1 cellular context compared by ENCODE assay signal in genomic region chr2:10449838-10450691, GRCh38.
TF ChIP-seq lines count a peak whose summit lies in the region.

No MANE protein-coding gene starts in this region.

TF ChIP-seq in HepG2, 621 proteins besides CTCF, POLR2A, EP300 and RAD21 (continued from another document and continues in another):
- TF ChIP-seq, protein P1, sequence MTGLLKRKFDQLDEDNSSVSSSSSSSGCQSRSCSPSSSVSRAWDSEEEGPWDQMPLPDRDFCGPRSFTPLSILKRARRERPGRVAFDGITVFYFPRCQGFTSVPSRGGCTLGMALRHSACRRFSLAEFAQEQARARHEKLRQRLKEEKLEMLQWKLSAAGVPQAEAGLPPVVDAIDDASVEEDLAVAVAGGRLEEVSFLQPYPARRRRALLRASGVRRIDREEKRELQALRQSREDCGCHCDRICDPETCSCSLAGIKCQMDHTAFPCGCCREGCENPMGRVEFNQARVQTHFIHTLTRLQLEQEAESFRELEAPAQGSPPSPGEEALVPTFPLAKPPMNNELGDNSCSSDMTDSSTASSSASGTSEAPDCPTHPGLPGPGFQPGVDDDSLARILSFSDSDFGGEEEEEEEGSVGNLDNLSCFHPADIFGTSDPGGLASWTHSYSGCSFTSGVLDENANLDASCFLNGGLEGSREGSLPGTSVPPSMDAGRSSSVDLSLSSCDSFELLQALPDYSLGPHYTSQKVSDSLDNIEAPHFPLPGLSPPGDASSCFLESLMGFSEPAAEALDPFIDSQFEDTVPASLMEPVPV (CRISPR knock-in tag; IDR thresholded peaks at IDR 0.05), result peak; percentile 67; the same call in 1 of the 2 replicates
- peak; percentile 73; the same call in 1 of the 2 replicates for TF ChIP-seq REPIN1 (CRISPR knock-in tag; IDR thresholded peaks at IDR 0.05; ENCODE audit: borderline replicate concordance, low read depth)
- TF ChIP-seq ZNF343 (CRISPR knock-in tag; IDR thresholded peaks at IDR 0.05), result peak; percentile 95
- TF ChIP-seq HOXA5 (CRISPR knock-in tag; IDR thresholded peaks at IDR 0.05), result peak; percentile 74; the same call in 1 of the 2 replicates
- peak; percentile 89; the same call in 1 of the 2 replicates for TF ChIP-seq CBX5 (CRISPR knock-in tag; IDR thresholded peaks at IDR 0.05; ENCODE audit: borderline replicate concordance)
- peak; percentile 27 for TF ChIP-seq ZNF781 (CRISPR knock-in tag; IDR thresholded peaks at IDR 0.05; ENCODE audit: borderline replicate concordance, not compliant biosample characterization)
- TF ChIP-seq, protein P2, sequence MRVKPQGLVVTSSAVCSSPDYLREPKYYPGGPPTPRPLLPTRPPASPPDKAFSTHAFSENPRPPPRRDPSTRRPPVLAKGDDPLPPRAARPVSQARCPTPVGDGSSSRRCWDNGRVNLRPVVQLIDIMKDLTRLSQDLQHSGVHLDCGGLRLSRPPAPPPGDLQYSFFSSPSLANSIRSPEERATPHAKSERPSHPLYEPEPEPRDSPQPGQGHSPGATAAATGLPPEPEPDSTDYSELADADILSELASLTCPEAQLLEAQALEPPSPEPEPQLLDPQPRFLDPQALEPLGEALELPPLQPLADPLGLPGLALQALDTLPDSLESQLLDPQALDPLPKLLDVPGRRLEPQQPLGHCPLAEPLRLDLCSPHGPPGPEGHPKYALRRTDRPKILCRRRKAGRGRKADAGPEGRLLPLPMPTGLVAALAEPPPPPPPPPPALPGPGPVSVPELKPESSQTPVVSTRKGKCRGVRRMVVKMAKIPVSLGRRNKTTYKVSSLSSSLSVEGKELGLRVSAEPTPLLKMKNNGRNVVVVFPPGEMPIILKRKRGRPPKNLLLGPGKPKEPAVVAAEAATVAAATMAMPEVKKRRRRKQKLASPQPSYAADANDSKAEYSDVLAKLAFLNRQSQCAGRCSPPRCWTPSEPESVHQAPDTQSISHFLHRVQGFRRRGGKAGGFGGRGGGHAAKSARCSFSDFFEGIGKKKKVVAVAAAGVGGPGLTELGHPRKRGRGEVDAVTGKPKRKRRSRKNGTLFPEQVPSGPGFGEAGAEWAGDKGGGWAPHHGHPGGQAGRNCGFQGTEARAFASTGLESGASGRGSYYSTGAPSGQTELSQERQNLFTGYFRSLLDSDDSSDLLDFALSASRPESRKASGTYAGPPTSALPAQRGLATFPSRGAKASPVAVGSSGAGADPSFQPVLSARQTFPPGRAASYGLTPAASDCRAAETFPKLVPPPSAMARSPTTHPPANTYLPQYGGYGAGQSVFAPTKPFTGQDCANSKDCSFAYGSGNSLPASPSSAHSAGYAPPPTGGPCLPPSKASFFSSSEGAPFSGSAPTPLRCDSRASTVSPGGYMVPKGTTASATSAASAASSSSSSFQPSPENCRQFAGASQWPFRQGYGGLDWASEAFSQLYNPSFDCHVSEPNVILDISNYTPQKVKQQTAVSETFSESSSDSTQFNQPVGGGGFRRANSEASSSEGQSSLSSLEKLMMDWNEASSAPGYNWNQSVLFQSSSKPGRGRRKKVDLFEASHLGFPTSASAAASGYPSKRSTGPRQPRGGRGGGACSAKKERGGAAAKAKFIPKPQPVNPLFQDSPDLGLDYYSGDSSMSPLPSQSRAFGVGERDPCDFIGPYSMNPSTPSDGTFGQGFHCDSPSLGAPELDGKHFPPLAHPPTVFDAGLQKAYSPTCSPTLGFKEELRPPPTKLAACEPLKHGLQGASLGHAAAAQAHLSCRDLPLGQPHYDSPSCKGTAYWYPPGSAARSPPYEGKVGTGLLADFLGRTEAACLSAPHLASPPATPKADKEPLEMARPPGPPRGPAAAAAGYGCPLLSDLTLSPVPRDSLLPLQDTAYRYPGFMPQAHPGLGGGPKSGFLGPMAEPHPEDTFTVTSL (CRISPR knock-in tag; IDR thresholded peaks at IDR 0.05; ENCODE audit: borderline replicate concordance), result peak; percentile 79
- TF ChIP-seq, protein P3, sequence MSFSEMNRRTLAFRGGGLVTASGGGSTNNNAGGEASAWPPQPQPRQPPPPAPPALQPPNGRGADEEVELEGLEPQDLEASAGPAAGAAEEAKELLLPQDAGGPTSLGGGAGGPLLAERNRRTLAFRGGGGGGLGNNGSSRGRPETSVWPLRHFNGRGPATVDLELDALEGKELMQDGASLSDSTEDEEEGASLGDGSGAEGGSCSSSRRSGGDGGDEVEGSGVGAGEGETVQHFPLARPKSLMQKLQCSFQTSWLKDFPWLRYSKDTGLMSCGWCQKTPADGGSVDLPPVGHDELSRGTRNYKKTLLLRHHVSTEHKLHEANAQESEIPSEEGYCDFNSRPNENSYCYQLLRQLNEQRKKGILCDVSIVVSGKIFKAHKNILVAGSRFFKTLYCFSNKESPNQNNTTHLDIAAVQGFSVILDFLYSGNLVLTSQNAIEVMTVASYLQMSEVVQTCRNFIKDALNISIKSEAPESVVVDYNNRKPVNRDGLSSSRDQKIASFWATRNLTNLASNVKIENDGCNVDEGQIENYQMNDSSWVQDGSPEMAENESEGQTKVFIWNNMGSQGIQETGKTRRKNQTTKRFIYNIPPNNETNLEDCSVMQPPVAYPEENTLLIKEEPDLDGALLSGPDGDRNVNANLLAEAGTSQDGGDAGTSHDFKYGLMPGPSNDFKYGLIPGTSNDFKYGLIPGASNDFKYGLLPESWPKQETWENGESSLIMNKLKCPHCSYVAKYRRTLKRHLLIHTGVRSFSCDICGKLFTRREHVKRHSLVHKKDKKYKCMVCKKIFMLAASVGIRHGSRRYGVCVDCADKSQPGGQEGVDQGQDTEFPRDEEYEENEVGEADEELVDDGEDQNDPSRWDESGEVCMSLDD (CRISPR knock-in tag; IDR thresholded peaks at IDR 0.05; ENCODE audit: borderline replicate concordance), result no peak
- 0 out of 2 replicates have a peak, but pooled peaks have one; percentile 33 for TF ChIP-seq PAF1 (CRISPR knock-in tag; IDR thresholded peaks at IDR 0.05)
- TF ChIP-seq TCF12 (IDR thresholded peaks at IDR 0.05), result no peak
- TF ChIP-seq TCF12 (CRISPR knock-in tag; IDR thresholded peaks at IDR 0.05), result peak; percentile 46; the same call in 1 of the 2 replicates
- no peak for TF ChIP-seq THYN1 (CRISPR knock-in tag; IDR thresholded peaks at IDR 0.05; ENCODE audit: borderline replicate concordance, low read depth)
- peak; percentile 71 for TF ChIP-seq YEATS4 (CRISPR knock-in tag; IDR thresholded peaks at IDR 0.05; ENCODE audit: borderline replicate concordance)
- peak; percentile 77 for TF ChIP-seq THRA (CRISPR knock-in tag; IDR thresholded peaks at IDR 0.05; ENCODE audit: borderline replicate concordance)
- no peak for TF ChIP-seq ZNF382 (CRISPR knock-in tag; IDR thresholded peaks at IDR 0.05; ENCODE audit: borderline replicate concordance)
- no peak for TF ChIP-seq ZNF329 (CRISPR knock-in tag; IDR thresholded peaks at IDR 0.05; ENCODE audit: low read depth)
- TF ChIP-seq, protein P4, sequence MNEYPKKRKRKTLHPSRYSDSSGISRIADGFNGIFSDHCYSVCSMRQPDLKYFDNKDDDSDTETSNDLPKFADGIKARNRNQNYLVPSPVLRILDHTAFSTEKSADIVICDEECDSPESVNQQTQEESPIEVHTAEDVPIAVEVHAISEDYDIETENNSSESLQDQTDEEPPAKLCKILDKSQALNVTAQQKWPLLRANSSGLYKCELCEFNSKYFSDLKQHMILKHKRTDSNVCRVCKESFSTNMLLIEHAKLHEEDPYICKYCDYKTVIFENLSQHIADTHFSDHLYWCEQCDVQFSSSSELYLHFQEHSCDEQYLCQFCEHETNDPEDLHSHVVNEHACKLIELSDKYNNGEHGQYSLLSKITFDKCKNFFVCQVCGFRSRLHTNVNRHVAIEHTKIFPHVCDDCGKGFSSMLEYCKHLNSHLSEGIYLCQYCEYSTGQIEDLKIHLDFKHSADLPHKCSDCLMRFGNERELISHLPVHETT (CRISPR knock-in tag; conservative IDR thresholded peaks at IDR 0.05), result peak; percentile 85
- TF ChIP-seq HNF4A (CRISPR knock-in tag; IDR thresholded peaks at IDR 0.05), result peak; percentile 95
- TF ChIP-seq HCFC1 (IDR thresholded peaks at IDR 0.05; ENCODE audit: low read depth, low read length), result no peak
- TF ChIP-seq HHEX (CRISPR knock-in tag; IDR thresholded peaks at IDR 0.05), result peak; percentile 37; the same call in 1 of the 2 replicates
- 0 out of 2 replicates have a peak, but pooled peaks have one; percentile 42 for TF ChIP-seq SKIL (CRISPR knock-in tag; IDR thresholded peaks at IDR 0.05; ENCODE audit: borderline replicate concordance)
- peak; percentile 94 for TF ChIP-seq SALL1 (CRISPR knock-in tag; IDR thresholded peaks at IDR 0.05)
- peak; percentile 86; the same call in 1 of the 2 replicates for TF ChIP-seq ZNF430 (CRISPR knock-in tag; IDR thresholded peaks at IDR 0.05)
- peak; percentile 74 for TF ChIP-seq NR2C2 (CRISPR knock-in tag; IDR thresholded peaks at IDR 0.05; ENCODE audit: borderline replicate concordance)
- peak; percentile 96 for TF ChIP-seq ATF7 (IDR thresholded peaks at IDR 0.05)
- TF ChIP-seq ATF7 (CRISPR knock-in tag; IDR thresholded peaks at IDR 0.05), result peak; percentile 97
- TF ChIP-seq ZSCAN21 (CRISPR knock-in tag; IDR thresholded peaks at IDR 0.05; ENCODE audit: borderline replicate concordance), result peak; percentile 59; the same call in 1 of the 2 replicates
- TF ChIP-seq CCDC6 (CRISPR knock-in tag; IDR thresholded peaks at IDR 0.05), result peak; percentile 71; the same call in 1 of the 2 replicates
- TF ChIP-seq, protein P5, sequence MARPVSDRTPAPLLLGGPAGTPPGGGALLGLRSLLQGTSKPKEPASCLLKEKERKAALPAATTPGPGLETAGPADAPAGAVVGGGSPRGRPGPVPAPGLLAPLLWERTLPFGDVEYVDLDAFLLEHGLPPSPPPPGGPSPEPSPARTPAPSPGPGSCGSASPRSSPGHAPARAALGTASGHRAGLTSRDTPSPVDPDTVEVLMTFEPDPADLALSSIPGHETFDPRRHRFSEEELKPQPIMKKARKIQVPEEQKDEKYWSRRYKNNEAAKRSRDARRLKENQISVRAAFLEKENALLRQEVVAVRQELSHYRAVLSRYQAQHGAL (CRISPR knock-in tag; IDR thresholded peaks at IDR 0.05; ENCODE audit: not compliant biosample characterization), result peak; percentile 60
- peak; percentile 49; the same call in 1 of the 2 replicates for TF ChIP-seq JUN (CRISPR knock-in tag; IDR thresholded peaks at IDR 0.05)
- no peak for TF ChIP-seq MAFG (CRISPR knock-in tag; IDR thresholded peaks at IDR 0.05)
- no peak for TF ChIP-seq ZNF432 (CRISPR knock-in tag; IDR thresholded peaks at IDR 0.05; ENCODE audit: borderline replicate concordance)
- TF ChIP-seq ZSCAN12 (CRISPR knock-in tag; IDR thresholded peaks at IDR 0.05), result no peak
- peak; percentile 85 for TF ChIP-seq KMT2B (CRISPR knock-in tag; IDR thresholded peaks at IDR 0.05)
- peak; percentile 48; the same call in 1 of the 2 replicates for TF ChIP-seq CHD4 (IDR thresholded peaks at IDR 0.05; ENCODE audit: borderline replicate concordance, low read length)
- peak; percentile 94 for TF ChIP-seq TARDBP (CRISPR knock-in tag; IDR thresholded peaks at IDR 0.05)
- peak; percentile 97 for TF ChIP-seq ELF1 (CRISPR knock-in tag; IDR thresholded peaks at IDR 0.05)
- TF ChIP-seq SMAD9 (CRISPR knock-in tag; IDR thresholded peaks at IDR 0.05), result peak; percentile 47; the same call in 1 of the 2 replicates
- peak; percentile 76; the same call in 1 of the 2 replicates for TF ChIP-seq ZNF274 (CRISPR knock-in tag; IDR thresholded peaks at IDR 0.05)
- TF ChIP-seq ZNF616 (CRISPR knock-in tag; IDR thresholded peaks at IDR 0.05; ENCODE audit: low read depth), result peak; percentile 22; the same call in 1 of the 2 replicates
- no peak for TF ChIP-seq ZNF713 (CRISPR knock-in tag; IDR thresholded peaks at IDR 0.05)
- peak; percentile 79 for TF ChIP-seq HIC2 (CRISPR knock-in tag; IDR thresholded peaks at IDR 0.05; ENCODE audit: low read depth)
- 0 out of 2 replicates have a peak, but pooled peaks have one; percentile 53 for TF ChIP-seq CAMTA2 (CRISPR knock-in tag; IDR thresholded peaks at IDR 0.05; ENCODE audit: borderline replicate concordance)
- no peak for TF ChIP-seq BATF2 (CRISPR knock-in tag; IDR thresholded peaks at IDR 0.05)
